10 cellular contexts compared by ENCODE assay signal in the genomic region with DNA sequence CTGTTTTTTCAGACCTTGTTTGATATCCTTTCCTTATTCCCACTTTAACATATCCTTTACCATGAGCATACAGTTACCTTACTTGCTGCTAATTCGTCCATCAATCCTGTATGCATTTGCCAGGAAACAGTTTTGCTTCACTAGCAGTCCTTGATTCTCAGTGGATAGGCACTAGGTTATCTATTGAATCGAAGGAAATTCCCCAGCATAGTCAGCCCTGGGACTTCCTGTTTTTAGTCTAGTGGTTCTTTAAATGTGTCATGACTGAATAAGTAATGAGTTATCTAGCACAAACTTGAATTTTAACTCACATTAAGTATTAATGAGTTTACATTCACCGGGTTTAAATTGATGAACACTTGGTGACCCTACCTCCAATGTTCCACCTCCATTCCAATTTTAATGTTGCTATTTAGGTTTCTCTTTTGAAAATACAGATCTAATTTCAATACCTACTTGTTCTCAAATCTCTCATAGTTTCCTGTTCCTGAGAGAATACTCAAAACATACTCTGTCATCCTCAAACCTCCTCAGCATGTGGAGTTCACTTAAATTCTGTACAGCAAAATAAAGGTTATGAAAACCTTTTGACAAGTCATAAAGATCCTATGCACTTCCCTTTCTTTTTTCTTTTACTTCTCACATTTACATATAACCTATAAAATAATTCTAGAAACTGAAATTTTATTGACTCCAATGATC.
A peak's percentile ranks its signal among the peaks of the same experiment; 100 is the strongest.
DNase-seq lines count a peak whose midpoint lies in the region; ATAC-seq lines count a peak whose summit lies in the region.
"Had no signal": no experiment of that assay in that cellular context is flagged by ENCODE, and none has a peak within 500 bp of the region (broad histone marks: within the 10 kb centered on the region; RNA-seq: fewer than 3 reads in every experiment).

No MANE protein-coding gene starts in this region.

- H3K27ac Mint-ChIP-seq in memory B cell = peak overlapping the region; percentile 77

- peaks cover 1% of the 10 kb centered on the region for H3K9me3 Mint-ChIP-seq in memory B cell

- ATAC-seq in GM19025 (IDR thresholded peaks at IDR 0.05; ENCODE audit: low read depth, unreplicated experiment) (peak; percentile 92), HG02623 (IDR thresholded peaks at IDR 0.05; ENCODE audit: unreplicated experiment) (peak; percentile 87), memory B cell (ENCODE audit: low read depth) (peak; percentile 88)

- peaks cover 16% of the 10 kb centered on the region for H3K4me1 Mint-ChIP-seq in memory B cell

- peak overlapping the region; percentile 52 for H3K4me3 Mint-ChIP-seq in memory B cell

- DNase-seq in HT1080 (ENCODE audit: low read depth) (peak; percentile 48), memory B cell (ENCODE audit: low spot score in 2 of 2) (no peak), NCI-H2107 treated with DMSO at 0.1 percent for 48 hours (lab: John Stamatoyannopoulos, UW; ENCODE audit: unreplicated experiment) (no peak)
- DNase-seq in stimulated activated CD4-positive, alpha-beta T cell treated with anti-CD3 and anti-CD28 coated beads, Interleukin-2, amount 100 ng/mL, for 24 hours = no peak
- no peak for DNase-seq in effector CD8-positive, alpha-beta T cell (lab: John Stamatoyannopoulos, UW)
- no peak for DNase-seq in activated T-cell treated with anti-CD3 and anti-CD28 coated beads, Interleukin-2, amount 50 U/mL, for 1 hour
- DNase-seq: cortex of kidney; NK-92 treated with Interleukin-12 subunit alpha and Interleukin-12 subunit beta, amount 100 ng/mL, for 24 hours had no signal

- no peaks in the 10 kb centered on the region for H3K36me3 Mint-ChIP-seq in memory B cell

- no peaks in the 10 kb centered on the region for H3K27me3 Mint-ChIP-seq in memory B cell
